ENCODE assay signal across 19 cellular contexts in the genomic region with DNA sequence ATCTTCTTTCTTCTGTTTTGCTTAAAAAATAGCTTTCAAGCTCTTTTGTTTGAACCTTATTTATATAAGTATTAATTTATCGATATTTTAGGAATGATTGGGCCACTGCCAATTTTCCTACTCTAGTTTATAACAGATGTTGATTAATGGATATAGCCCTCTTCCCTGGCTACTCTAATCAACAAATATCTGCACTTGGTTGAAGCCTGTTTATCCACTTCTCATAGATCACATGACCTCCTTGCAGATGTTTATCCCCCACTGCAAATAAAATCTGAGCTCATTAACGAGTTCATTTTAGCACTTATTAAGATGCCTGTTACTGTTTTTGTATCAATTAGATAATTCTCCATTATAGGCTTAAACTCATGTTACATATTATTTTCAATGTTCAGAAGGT.
DNase-seq lines count a peak whose midpoint lies in the region; ATAC-seq, FAIRE-seq and TF ChIP-seq lines count a peak whose summit lies in the region.
"Had no signal": no experiment of that assay in that cellular context is flagged by ENCODE, and none has a peak within 500 bp of the region (broad histone marks: within the 10 kb centered on the region; RNA-seq: fewer than 3 reads in every experiment).

No MANE protein-coding gene starts in this region.

- POLR2A ChIA-PET in K562 (lab: Yijun Ruan, JAX): no interaction called here

- WGBS in K562 (ENCODE audit: insufficient coverage, low coverage, missing lambda C conversion rate): 0% methylated on average over 2 of the region's 2 CpGs

- no peak overlapping the region for H2AFZ ChIP-seq in K562 (ENCODE audit: low read depth, low read length)
- H2AFZ ChIP-seq: GM23248 had no signal

- H3K27ac ChIP-seq in K562 (ENCODE audit: extremely low read depth, low read depth, low read length): no peak overlapping the region
- H3K27ac ChIP-seq: GM23248 had no signal

- DNase-seq in NCI-H510A treated with DMSO at 0.1 percent for 48 hours (lab: John Stamatoyannopoulos, UW) (peak; percentile 27), NCI-H510A (lab: John Stamatoyannopoulos, UW) (no peak), NCI-H1105 (lab: John Stamatoyannopoulos, UW) (peak; percentile 18), NCI-H1105 treated with DMSO at 0.1 percent for 48 hours (lab: John Stamatoyannopoulos, UW) (peak; percentile 60), K562 (ENCODE audit: extremely low read depth in 1 of 4, low spot score in 3 of 4) (no peak), HCEC 1CT (no peak)
- DNase-seq: ACHN; BE2C; C1 segment of cervical spinal cord; CD4-positive, CD25-positive, alpha-beta regulatory T cell; CD8-positive, alpha-beta memory T cell; COR-L47; DMS 273 treated with DMSO at 0.1 percent for 48 hours; DMS79; GDM1; GM23248 had no signal

- H3K4me2 ChIP-seq in K562 (ENCODE audit: insufficient read depth, low read length): no peak overlapping the region

- no peaks in the 10 kb centered on the region for H4K20me1 ChIP-seq in K562 (replicated peaks; ENCODE audit: control insufficient read depth, insufficient read depth, low read length)

- no peak for ATAC-seq in K562

- H3K9me3 ChIP-seq in K562 (replicated peaks; ENCODE audit: control insufficient read depth, insufficient read depth, low read depth, low read length): no peaks in the 10 kb centered on the region
- H3K9me3 ChIP-seq: BE2C, HAP-1 had no signal

- intact Hi-C loops in K562 (cut with micrococcal nuclease): no loop called here

- no peaks in the 10 kb centered on the region for H3K79me2 ChIP-seq in K562 (ENCODE audit: control insufficient read depth, insufficient read depth, low read length)

- H3K9me1 ChIP-seq in K562 (ENCODE audit: control insufficient read depth, insufficient read depth, low read length): no peaks in the 10 kb centered on the region

- no peak for FAIRE-seq in K562 (lab: Jason Lieb, UNC)
- FAIRE-seq: GM12892, GM18507 had no signal

- H3K4me1 ChIP-seq in K562 (replicated peaks in 1 of 2; ENCODE audit: control insufficient read depth in 2 of 2, insufficient read depth in 2 of 2, low read length in 2 of 2): no peaks in the 10 kb centered on the region
- H3K4me1 ChIP-seq: HAP-1 had no signal

- in situ Hi-C loops in K562 (cut with MboI): no loop called here

- no peak for TF ChIP-seq POLR2A in K562 (conservative IDR thresholded peaks at IDR 0.05)

- no TSS peak for BruUV-seq in K562 (replicated peaks; lab: Mats Ljungman, UMichigan)

- no peak overlapping the region for H3K4me3 ChIP-seq in K562
- H3K4me3 ChIP-seq: GM23248, HAP-1 had no signal

- TF ChIP-seq EP300 in K562 (IDR thresholded peaks at IDR 0.05; ENCODE audit: low read length): no peak

- CTCF ChIA-PET in K562 (lab: Yijun Ruan, JAX; ENCODE audit: low intra/inter-chr PET ratio): no interaction called here

- TF ChIP-seq RAD21 in K562 (CRISPR knock-in tag; conservative IDR thresholded peaks at IDR 0.05 in 1 of 2, IDR thresholded peaks at IDR 0.05 in 1 of 2): no peak

- no peaks in the 10 kb centered on the region for H3K36me3 ChIP-seq in K562 (ENCODE audit: control insufficient read depth, insufficient read depth, low read length)
- H3K36me3 ChIP-seq: BE2C, HAP-1 had no signal

- no peak overlapping the region for H3K9ac ChIP-seq in K562 (ENCODE audit: insufficient read depth in 1 of 2, low read depth in 2 of 2, low read length in 2 of 2)
- H3K9ac ChIP-seq: GM23248 had no signal

- H3K27me3 ChIP-seq in K562 (ENCODE audit: control insufficient read depth in 2 of 2, insufficient read depth in 2 of 2, low read length in 2 of 2): no peaks in the 10 kb centered on the region
- H3K27me3 ChIP-seq: BE2C had no signal

- no peak for TF ChIP-seq CTCF in K562 (IDR thresholded peaks at IDR 0.05 in 2 of 3, conservative IDR thresholded peaks at IDR 0.05 in 1 of 3; ENCODE audit: insufficient read depth in 2 of 3, low read depth in 1 of 3, low read length in 3 of 3)

TF ChIP-seq in K562, 482 proteins besides CTCF, POLR2A, EP300 and RAD21:
- no peak for TF ChIP-seq PURB (CRISPR knock-in tag; IDR thresholded peaks at IDR 0.05; ENCODE audit: low read depth)
- TF ChIP-seq, protein P1, sequence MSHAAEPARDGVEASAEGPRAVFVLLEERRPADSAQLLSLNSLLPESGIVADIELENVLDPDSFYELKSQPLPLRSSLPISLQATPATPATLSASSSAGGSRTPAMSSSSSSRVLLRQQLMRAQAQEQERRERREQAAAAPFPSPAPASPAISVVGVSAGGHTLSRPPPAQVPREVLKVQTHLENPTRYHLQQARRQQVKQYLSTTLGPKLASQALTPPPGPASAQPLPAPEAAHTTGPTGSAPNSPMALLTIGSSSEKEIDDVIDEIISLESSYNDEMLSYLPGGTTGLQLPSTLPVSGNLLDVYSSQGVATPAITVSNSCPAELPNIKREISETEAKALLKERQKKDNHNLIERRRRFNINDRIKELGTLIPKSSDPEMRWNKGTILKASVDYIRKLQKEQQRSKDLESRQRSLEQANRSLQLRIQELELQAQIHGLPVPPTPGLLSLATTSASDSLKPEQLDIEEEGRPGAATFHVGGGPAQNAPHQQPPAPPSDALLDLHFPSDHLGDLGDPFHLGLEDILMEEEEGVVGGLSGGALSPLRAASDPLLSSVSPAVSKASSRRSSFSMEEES (CRISPR knock-in tag; IDR thresholded peaks at IDR 0.05): peak; percentile 69

Comparison
In these comparisons a context has a peak if more than half of its experiments do, and no peak if none do; other contexts are left out.
1. DNase-seq: peak in NCI-H510A treated with DMSO at 0.1 percent for 48 hours (single experiment), NCI-H1105 (single experiment) and NCI-H1105 treated with DMSO at 0.1 percent for 48 hours (single experiment); none in NCI-H510A (single experiment), K562 (0 of 4) and HCEC 1CT (single experiment).